ENCODE assay signal across 9 cellular contexts in the genomic region with DNA sequence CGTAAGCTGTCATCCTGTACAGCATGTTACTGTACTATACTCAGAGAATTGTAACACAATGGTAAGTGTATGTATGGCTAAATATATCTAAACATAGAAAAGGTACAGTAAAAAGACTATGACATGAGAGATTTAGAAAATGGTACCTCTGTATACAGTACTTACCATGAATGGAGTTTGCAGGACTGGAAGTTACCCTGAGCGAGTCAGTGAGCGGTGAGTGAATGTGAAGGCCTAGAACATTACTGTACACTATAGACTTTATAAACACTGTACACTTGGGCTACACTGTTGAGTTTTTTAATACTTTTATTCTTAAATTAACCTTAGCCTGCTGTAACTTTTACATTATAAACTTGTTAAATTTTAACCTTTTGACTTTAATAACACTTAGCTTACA. TPM values are rescaled to one million over a fixed set of nuclear protein-coding genes. Genes with fewer than 3 reads are reported as not detected.
DNase-seq lines count a peak whose midpoint lies in the region; ATAC-seq, FAIRE-seq and TF ChIP-seq lines count a peak whose summit lies in the region.
"Had no signal": no experiment of that assay in that cellular context is flagged by ENCODE, and none has a peak within 500 bp of the region (broad histone marks: within the 10 kb centered on the region; RNA-seq: fewer than 3 reads in every experiment).

No MANE protein-coding gene starts in this region.

- BruUV-seq in PC-3 (replicated peaks; lab: Mats Ljungman, UMichigan) = no TSS peak
- BruUV-seq in endothelial cell of umbilical vein (replicated peaks; lab: Mats Ljungman, UMichigan) = no TSS peak

- POLR2A ChIA-PET in PC-3 (lab: Charles Lee; ENCODE audit: unreplicated experiment) (no interaction called here), endothelial cell of umbilical vein (lab: Charles Lee) (interaction anchor here (1.0 kb wide), 1 partner anchor 41 kb away, joined by 3 read pairs; no protein-coding TSS in a partner anchor)

- intact Hi-C loops in PC-3 (cut with micrococcal nuclease) (loop anchor here (2.0 kb wide), 1 partner anchor 245 kb away; no protein-coding TSS in a partner anchor), endothelial cell of umbilical vein (cut with micrococcal nuclease) (no loop called here), ovary (cut with DNase I) (no loop called here), colonic mucosa (cut with DNase I) (loop anchor here (10.0 kb wide), 1 partner anchor 139 kb away; no protein-coding TSS in a partner anchor)

- CTCF ChIA-PET in PC-3 (lab: Charles Lee) = no interaction called here
- CTCF ChIA-PET in endothelial cell of umbilical vein (lab: Charles Lee) = interaction anchor here (5.8 kb wide), 1 partner anchor 188 kb away, joined by 132 read pairs; no protein-coding TSS in a partner anchor

- no peak for ATAC-seq in PC-3

- dilution Hi-C loops in endothelial cell of umbilical vein (cut with MboI; ENCODE audit: extremely low pct_ligation_motif_present, low sequenced_read_pairs) = no loop called here

- H2AFZ ChIP-seq in PC-3 (ENCODE audit: low read length) = no peak overlapping the region
- H2AFZ ChIP-seq in endothelial cell of umbilical vein (ENCODE audit: low read depth, low read length) = no peak overlapping the region

- FAIRE-seq in endothelial cell of umbilical vein (lab: Jason Lieb, UNC) = peak; percentile 31
- FAIRE-seq: TTC549 had no signal

- H3K9me3 ChIP-seq in PC-3 (ENCODE audit: low read length) (no peaks in the 10 kb centered on the region), endothelial cell of umbilical vein (replicated peaks; ENCODE audit: control insufficient read depth, insufficient read depth, low read length) (no peaks in the 10 kb centered on the region), ovary (no peaks in the 10 kb centered on the region), colonic mucosa (no peaks in the 10 kb centered on the region)

- TF ChIP-seq CTCF in GM12864 (IDR thresholded peaks at IDR 0.05; ENCODE audit: low read depth, low read length, missing control alignments) (no peak), PC-3 (conservative IDR thresholded peaks at IDR 0.05; ENCODE audit: low read depth, low read length) (no peak), endothelial cell of umbilical vein (IDR thresholded peaks at IDR 0.05; ENCODE audit: extremely low read depth in 1 of 2, insufficient read depth in 1 of 2, low read depth in 1 of 2, low read length in 2 of 2) (no peak), ovary (IDR thresholded peaks at IDR 0.05) (no peak), colonic mucosa (IDR thresholded peaks at IDR 0.05) (no peak)

- H3K27ac ChIP-seq in PC-3 (ENCODE audit: low read length) (no peak overlapping the region), endothelial cell of umbilical vein (ENCODE audit: insufficient read depth, low read depth, low read length) (peak overlapping the region; percentile 89), ovary (no peak overlapping the region), colonic mucosa (no peak overlapping the region)

- TF ChIP-seq POLR2A in endothelial cell of umbilical vein (IDR thresholded peaks at IDR 0.05; ENCODE audit: low read depth, low read length) (no peak), ovary (IDR thresholded peaks at IDR 0.05) (no peak)

- H3K9me1 ChIP-seq in endothelial cell of umbilical vein (replicated peaks; ENCODE audit: control insufficient read depth, extremely low read depth, insufficient read depth, low read length) = no peaks in the 10 kb centered on the region

- H4K20me1 ChIP-seq in PC-3 (ENCODE audit: low read length) = peaks cover 26% of the 10 kb centered on the region; the same call in 1 of the 2 replicates
- H4K20me1 ChIP-seq in endothelial cell of umbilical vein (replicated peaks; ENCODE audit: control insufficient read depth, extremely low read depth, insufficient read depth, low read length) = no peaks in the 10 kb centered on the region

- H3K4me3 ChIP-seq in GM12864 (ENCODE audit: low read depth, low read length) = peak overlapping the region; percentile 99
- peak overlapping the region; percentile 94 for H3K4me3 ChIP-seq in PC-3 (ENCODE audit: low read length)
- H3K4me3 ChIP-seq in endothelial cell of umbilical vein (replicated peaks in 1 of 3; ENCODE audit: insufficient read depth in 1 of 3, low read depth in 1 of 3, low read length in 3 of 3) = peak overlapping the region in 1 of 3 experiments; percentile 82
- peak overlapping the region; percentile 57 for H3K4me3 ChIP-seq in ovary
- H3K4me3 ChIP-seq in colonic mucosa = no peak overlapping the region

- DNase-seq in GM12864 (ENCODE audit: low read depth) (no peak), PC-3 (no peak), endothelial cell of umbilical vein (ENCODE audit: low read depth, low spot score) (no peak), ovary (no peak), NCI-H345 (lab: John Stamatoyannopoulos, UW) (no peak), colonic mucosa (no peak), DMS153 (lab: John Stamatoyannopoulos, UW) (no peak)
- no peak for DNase-seq in stimulated activated CD4-positive, alpha-beta T cell treated with anti-CD3 and anti-CD28 coated beads, Interleukin-1b, Interleukin-23, amount 100 ng/mL, for 48 hours

- peaks cover 19% of the 10 kb centered on the region for H3K4me1 ChIP-seq in PC-3 (ENCODE audit: insufficient read depth, low read length)
- H3K4me1 ChIP-seq in endothelial cell of umbilical vein (ENCODE audit: control insufficient read depth, extremely low read depth, insufficient read depth, low read length) = peaks cover 10% of the 10 kb centered on the region
- H3K4me1 ChIP-seq in ovary (ENCODE audit: insufficient read depth) = peaks cover 2% of the 10 kb centered on the region
- H3K4me1 ChIP-seq in colonic mucosa = peaks cover 7% of the 10 kb centered on the region

- H3F3A ChIP-seq in PC-3 (ENCODE audit: low read length, unreplicated experiment) = no peaks in the 10 kb centered on the region

- WGBS in ovary, 3 donors = 88 to 90% (median 88%) methylated on average over 3 of the region's 3 CpGs

- no peaks in the 10 kb centered on the region for H3K27me3 ChIP-seq in PC-3 (ENCODE audit: low read length)
- H3K27me3 ChIP-seq in endothelial cell of umbilical vein (ENCODE audit: control insufficient read depth in 2 of 2, insufficient read depth in 2 of 2, low read length in 2 of 2) = peaks cover 0 to 2% of the 10 kb centered on the region in 2 experiments
- no peaks in the 10 kb centered on the region for H3K27me3 ChIP-seq in ovary
- no peaks in the 10 kb centered on the region for H3K27me3 ChIP-seq in colonic mucosa

- H3K4me2 ChIP-seq in PC-3 (ENCODE audit: low read length) (peak overlapping the region; percentile 85), endothelial cell of umbilical vein (ENCODE audit: insufficient read depth, low read length) (peak overlapping the region; percentile 88)

- H3K79me2 ChIP-seq in PC-3 (ENCODE audit: low read length) = peaks cover 40% of the 10 kb centered on the region
- H3K79me2 ChIP-seq in endothelial cell of umbilical vein (ENCODE audit: control insufficient read depth, insufficient read depth, low read length) = peaks cover 22% of the 10 kb centered on the region

- peak overlapping the region; percentile 95 for H3K9ac ChIP-seq in PC-3 (ENCODE audit: low read length)
- H3K9ac ChIP-seq in endothelial cell of umbilical vein (replicated peaks; ENCODE audit: extremely low read depth, insufficient read depth, low read length) = peak overlapping the region; percentile 96
- H3K9ac ChIP-seq in colonic mucosa (ENCODE audit: low read depth in 2 of 2, low read length in 2 of 2) = no peak overlapping the region

- H3K36me3 ChIP-seq in PC-3 (ENCODE audit: low read depth, low read length) (peaks cover 35% of the 10 kb centered on the region), endothelial cell of umbilical vein (ENCODE audit: control insufficient read depth in 2 of 2, extremely low read depth in 1 of 2, insufficient read depth in 2 of 2, low read length in 2 of 2) (peaks cover 2 to 6% of the 10 kb centered on the region in 2 experiments), ovary (no peaks in the 10 kb centered on the region), colonic mucosa (no peaks in the 10 kb centered on the region)

- no peak for TF ChIP-seq EP300 in ovary (IDR thresholded peaks at IDR 0.05)

- no peaks in the 10 kb centered on the region for H3K9me2 ChIP-seq in PC-3 (replicated peaks; ENCODE audit: low read length)

TF ChIP-seq in endothelial cell of umbilical vein, 7 proteins besides CTCF, POLR2A, EP300 and RAD21:
- no peak for TF ChIP-seq POLR2AphosphoS5 (IDR thresholded peaks at IDR 0.05; ENCODE audit: insufficient read depth, low read depth, low read length)
- TF ChIP-seq JUN (IDR thresholded peaks at IDR 0.05; ENCODE audit: borderline replicate concordance, insufficient read depth, insufficient read length, low read depth) = no peak
- no peak for TF ChIP-seq FOS (IDR thresholded peaks at IDR 0.05; ENCODE audit: borderline replicate concordance, insufficient read depth, low read length)
- no peak for TF ChIP-seq MAX (IDR thresholded peaks at IDR 0.05; ENCODE audit: insufficient read depth, insufficient read length)
- no peak for TF ChIP-seq EZH2 (IDR thresholded peaks at IDR 0.05; ENCODE audit: borderline replicate concordance, low read depth, low read length, severe bottlenecking)

RNA-seq across cellular contexts. Expression of gene DDX18, which starts 1.5 kb away (rescaled TPM):
- 40.3 and 42.8 TPM in 2 replicates for total RNA-seq in PC-3 (2014; rRNA removed)
- total RNA-seq in endothelial cell of umbilical vein = 47.8 and 50.4 TPM in 2 replicates
- 15.6 and 15.8 TPM in 2 replicates for polyA plus RNA-seq in endothelial cell of umbilical vein
- 19.5 and 22.7 TPM in 2 replicates for polyA plus RNA-seq in endothelial cell of umbilical vein (2011; cell fraction: cytosol; rRNA removed)
- 72.7 and 75.9 TPM in 2 replicates for polyA plus RNA-seq in endothelial cell of umbilical vein (2011; cell fraction: nucleus; rRNA removed)
- 51.3 and 60.8 TPM in 2 replicates for polyA plus RNA-seq in endothelial cell of umbilical vein (2012)
- 43.5 and 60.9 TPM in 2 replicates for polyA minus RNA-seq in endothelial cell of umbilical vein
- polyA minus RNA-seq in endothelial cell of umbilical vein (2011; cell fraction: cytosol; rRNA and poly(A)+ RNA removed) = 16.1 TPM
- polyA minus RNA-seq in endothelial cell of umbilical vein (2011; cell fraction: nucleus; rRNA and poly(A)+ RNA removed) = 86.7 and 123 TPM in 2 replicates
- total RNA-seq in ovary = 10 to 100 TPM; 36.6 to 65.0 (median 48.9) TPM
- 10 to 100 TPM; 24.3 to 51.0 TPM for polyA plus RNA-seq in ovary
- 10 to 100 TPM; 42.0 to 63.3 TPM for total RNA-seq in colonic mucosa

Comparison
In these comparisons a context has a peak if more than half of its experiments do, and no peak if none do; other contexts are left out.
1. H3K9ac ChIP-seq: peak in PC-3 (single experiment) and endothelial cell of umbilical vein (single experiment); none in colonic mucosa (0 of 2).
2. intact Hi-C loops: an anchor here in PC-3 (2.0 kb wide) and colonic mucosa (10.0 kb wide); none called in endothelial cell of umbilical vein and ovary.